ENCODE assay signal across 24 cellular contexts in the genomic region with DNA sequence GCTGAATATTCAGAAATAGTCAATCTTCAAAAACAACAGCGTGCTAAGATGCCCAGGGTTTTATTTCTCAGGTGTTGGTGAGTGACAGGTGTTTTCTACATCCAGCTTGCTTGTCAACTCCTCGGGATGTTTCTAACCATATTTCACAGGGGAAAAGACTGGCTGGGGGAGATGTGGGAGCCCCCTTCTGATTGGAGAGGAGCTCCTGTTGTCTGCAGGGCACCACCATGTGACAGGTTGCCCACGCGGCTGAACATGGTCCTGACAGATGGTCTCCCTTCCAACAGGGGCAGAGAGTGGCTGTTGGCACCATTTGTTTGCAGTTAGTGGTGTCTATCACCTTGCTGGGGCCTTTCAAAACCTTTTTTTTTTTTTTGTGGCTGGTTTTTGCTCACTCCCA. TPM values are rescaled to one million over a fixed set of nuclear protein-coding genes. Genes with fewer than 3 reads are reported as not detected.
"Had no signal": no experiment of that assay in that cellular context is flagged by ENCODE, and none has a peak within 500 bp of the region (broad histone marks: within the 10 kb centered on the region; RNA-seq: fewer than 3 reads in every experiment).

No MANE protein-coding gene starts in this region.

- H3K4me3 ChIP-seq: cardiac muscle cell, heart right ventricle, left ventricle myocardium inferior, lower lobe of right lung, sigmoid colon, skin epidermis, thyroid gland had no signal

- DNase-seq: cerebellar nuclear complex; dermis blood vessel endothelial cell; heart right ventricle; left cardiac atrium; left ventricle myocardium inferior; lower lobe of right lung; midbrain; naive B cell; sigmoid colon; stimulated activated CD4-positive, alpha-beta T cell treated with anti-CD3 and anti-CD28 coated beads, Interleukin-2, amount 100 ng/mL, for 24 hours; stimulated activated CD4-positive, alpha-beta T cell treated with anti-CD3 and anti-CD28 coated beads, Interleukin-4, amount 100 ng/mL, for 4 hours; stimulated activated naive CD4-positive, alpha-beta T cell; thyroid gland had no signal

- H3K4me1 Mint-ChIP-seq: memory B cell, naive B cell, nephron had no signal

- H3K27me3 ChIP-seq: sigmoid colon, thyroid gland had no signal

- H3K9me3 ChIP-seq: lower lobe of right lung, thyroid gland had no signal

- H3K4me1 ChIP-seq: heart right ventricle, left ventricle myocardium inferior, lower lobe of right lung, sigmoid colon, thyroid gland had no signal

- H3K4me3 Mint-ChIP-seq: memory B cell, naive B cell, nephron had no signal

- H3K27ac ChIP-seq: cardiac muscle cell, heart right ventricle, left ventricle myocardium inferior, lower lobe of right lung, sigmoid colon, skin epidermis, thyroid gland had no signal

- H3K27ac Mint-ChIP-seq: memory B cell, naive B cell, nephron had no signal

- H3K9me3 Mint-ChIP-seq: nephron had no signal

- H3K36me3 ChIP-seq: cardiac muscle cell, heart right ventricle, left ventricle myocardium inferior, lower lobe of right lung, sigmoid colon, thyroid gland had no signal

- H3K36me3 Mint-ChIP-seq: naive B cell had no signal

RNA-seq across cellular contexts. Expression of gene GPR26, which starts 16.5 kb away (rescaled TPM):
- total RNA-seq: cardiac muscle cell, dermis blood vessel endothelial cell, fibroblast of lung, glomerular endothelial cell, heart right ventricle, left cardiac atrium, left ventricle myocardium inferior, lower lobe of right lung, osteoblast, pulmonary artery endothelial cell, sigmoid colon, thyroid gland, urinary bladder had no signal
- polyA plus RNA-seq: cardiac muscle cell, esophagus, fibroblast of lung, heart right ventricle, keratinocyte, sigmoid colon, urinary bladder had no signal
